Comparison of ENCODE assay signal across 8 cellular contexts in genomic region chr17:76272541-76273434, GRCh38. TPM values are rescaled to one million over a fixed set of nuclear protein-coding genes. Genes with fewer than 3 reads are reported as not detected.
A peak's percentile ranks its signal among the peaks of the same experiment; 100 is the strongest.
DNase-seq lines count a peak whose midpoint lies in the region; ATAC-seq and TF ChIP-seq lines count a peak whose summit lies in the region.

No MANE protein-coding gene starts in this region.

- no peak for TF ChIP-seq POLR2A in uterus (IDR thresholded peaks at IDR 0.05)

- H3K4me1 ChIP-seq in colonic mucosa: peaks cover 25% of the 10 kb centered on the region
- H3K4me1 ChIP-seq in uterus: peaks cover 0 to 15% of the 10 kb centered on the region in 2 donors

- H3K27me3 ChIP-seq in colonic mucosa: no peaks in the 10 kb centered on the region
- H3K27me3 ChIP-seq in uterus: no peaks in the 10 kb centered on the region

- TF ChIP-seq CTCF in colonic mucosa (IDR thresholded peaks at IDR 0.05) (no peak), uterus (IDR thresholded peaks at IDR 0.05) (no peak)

- H3K9me3 ChIP-seq in colonic mucosa (no peaks in the 10 kb centered on the region), uterus (no peaks in the 10 kb centered on the region)

- H3K9ac ChIP-seq in colonic mucosa (ENCODE audit: low read depth in 2 of 2, low read length in 2 of 2): peak overlapping the region; percentile 88 to 89

- H3K27ac ChIP-seq in colonic mucosa: peak overlapping the region; percentile 60
- H3K27ac ChIP-seq in uterus: peak overlapping the region in 1 of 2 donors; percentile 12

- DNase-seq in activated T-cell treated with anti-CD3 and anti-CD28 coated beads for 48 hours (ENCODE audit: low read depth): peak; percentile 67
- DNase-seq in activated T-cell treated with anti-CD3 and anti-CD28 coated beads for 4 hours: no peak
- no peak for DNase-seq in colonic mucosa
- DNase-seq in retina: peak; percentile 62
- no peak for DNase-seq in T1000 (lab: John Stamatoyannopoulos, UW)
- no peak for DNase-seq in uterus
- no peak for DNase-seq in EL

- intact Hi-C loops in colonic mucosa (cut with DNase I): loop anchor here (10.0 kb wide), 1 partner anchor 88 kb away; no protein-coding TSS in a partner anchor
- intact Hi-C loops in uterus (cut with DNase I; ENCODE audit: low total_unique reads): no loop called here

- ATAC-seq in HG03558 (IDR thresholded peaks at IDR 0.05; ENCODE audit: extremely low read depth, unreplicated experiment): peak; percentile 4

- no peaks in the 10 kb centered on the region for H3K36me3 ChIP-seq in colonic mucosa
- H3K36me3 ChIP-seq in uterus: no peaks in the 10 kb centered on the region

- peak overlapping the region; percentile 39 for H3K4me3 ChIP-seq in colonic mucosa
- peak overlapping the region in 1 of 2 donors; percentile 34 for H3K4me3 ChIP-seq in uterus

RNA-seq across cellular contexts. Expression of gene UBALD2, which starts 7.6 kb away (rescaled TPM):
- total RNA-seq in colonic mucosa (10 to 100 TPM; 77.1 to 90.1 TPM), uterus (10 to 100 TPM in 2 of 4 donors, 1 to 10 TPM in 2; 2.0 to 17.4 (median 9.2) TPM)

RNA-seq across cellular contexts. Expression of gene RNF157, which starts 32.5 kb away (rescaled TPM):
- total RNA-seq in colonic mucosa (10 to 100 TPM; 23.7 to 30.2 TPM), uterus (1 to 10 TPM in 3 of 4 donors, under 1 TPM in 1; 0.77 to 5.7 (median 1.7) TPM)

RNA-seq across cellular contexts. Expression of gene QRICH2, which starts 35.3 kb away (rescaled TPM):
- total RNA-seq in colonic mucosa: 1 to 10 TPM; 1.2 to 5.7 TPM
- total RNA-seq in uterus: 1 to 10 TPM in 3 of 4 donors, under 1 TPM in 1; under 0.01 to 7.2 (median 4.4) TPM

Comparison
In these comparisons a context has a peak if more than half of its experiments do, and no peak if none do; other contexts are left out.
1. DNase-seq: peak in activated T-cell treated with anti-CD3 and anti-CD28 coated beads for 48 hours (single experiment) and retina (single experiment); none in activated T-cell treated with anti-CD3 and anti-CD28 coated beads for 4 hours (single experiment), colonic mucosa (single experiment), T1000 (single experiment), uterus (0 of 2) and EL (single experiment).
2. RNA of gene UBALD2, which starts 7.6 kb away (total RNA-seq): 77.1 to 90.1 TPM in colonic mucosa; 2.0 to 17.4 TPM in uterus; every median in the first group is over 4 times any median in the second.